In genomic region chr7:105136221-105136620, GRCh38 we compare ENCODE assay signal across 1 cellular context.
TF ChIP-seq lines count a peak whose summit lies in the region.

No MANE protein-coding gene starts in this region.

TF ChIP-seq in SK-N-SH, 30 proteins besides CTCF, POLR2A, EP300 and RAD21 (continued from another document):
- TF ChIP-seq PBX3 (IDR thresholded peaks at IDR 0.05): no peak
- no peak for TF ChIP-seq TAF1 (IDR thresholded peaks at IDR 0.05; ENCODE audit: borderline replicate concordance, low read depth, low read length)
